ENCODE assay signal across 2 cellular contexts in the genomic region with DNA sequence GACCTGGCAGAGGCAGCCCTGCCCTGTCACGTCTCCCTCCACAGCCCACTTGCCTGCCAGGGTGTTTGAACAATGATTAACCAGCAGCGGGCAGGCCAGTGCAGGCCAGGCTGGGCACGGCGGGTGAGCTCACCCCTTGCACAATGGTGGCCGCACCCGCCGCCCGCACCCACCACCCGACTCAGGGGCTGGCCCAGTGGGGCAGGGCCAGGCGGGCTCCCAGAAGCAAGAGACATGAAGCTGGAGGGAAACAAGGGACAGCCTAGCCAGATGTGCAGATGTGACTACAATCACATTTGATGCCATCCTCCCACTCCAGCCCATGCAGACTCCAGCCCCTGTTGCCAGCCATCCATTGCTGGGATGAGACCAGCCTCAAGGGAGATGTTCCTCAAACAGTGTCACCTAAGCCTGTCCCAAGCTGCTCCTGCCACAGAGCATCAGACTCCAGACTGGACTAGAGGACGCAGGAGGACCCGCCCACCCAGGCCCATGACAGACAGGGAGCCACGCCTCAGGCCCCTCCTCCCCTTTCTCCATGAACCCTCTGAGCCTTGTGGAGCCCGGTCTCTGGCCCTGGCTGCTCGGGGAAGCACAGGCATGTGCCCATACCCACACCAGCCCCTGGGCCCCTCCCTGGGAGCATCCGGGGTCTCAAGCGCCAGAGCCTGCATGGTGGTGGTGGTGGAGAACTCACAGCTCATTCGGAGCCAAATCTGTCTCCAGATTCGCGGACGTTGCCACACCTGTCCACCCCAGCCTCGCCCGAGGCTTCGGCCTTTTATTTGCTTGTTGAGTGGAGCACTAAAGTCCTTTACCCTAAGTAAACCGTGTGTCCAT.
A peak's percentile ranks its signal among the peaks of the same experiment; 100 is the strongest.
TF ChIP-seq lines count a peak whose summit lies in the region.

No MANE protein-coding gene starts in this region.

TF ChIP-seq in GM12878, 131 proteins besides CTCF, POLR2A, EP300 and RAD21 (continued from another document):
- TF ChIP-seq ZBTB11 (CRISPR knock-in tag; IDR thresholded peaks at IDR 0.05) (no peak), CREM (IDR thresholded peaks at IDR 0.05; ENCODE audit: low read depth) (no peak), KAT2A (conservative IDR thresholded peaks at IDR 0.05; ENCODE audit: control insufficient read depth, low read depth, low read length) (no peak), HSF1 (IDR thresholded peaks at IDR 0.05; ENCODE audit: low read depth, low read length) (no peak), YBX1 (IDR thresholded peaks at IDR 0.05) (no peak), MLLT1 (IDR thresholded peaks at IDR 0.05) (no peak), TCF3 (IDR thresholded peaks at IDR 0.05; ENCODE audit: borderline replicate concordance, insufficient read depth, low read depth, low read length) (no peak), JUND (IDR thresholded peaks at IDR 0.05; ENCODE audit: low read depth, low read length) (no peak), SUZ12 (IDR thresholded peaks at IDR 0.05; ENCODE audit: unreplicated experiment) (no peak), ETV6 (conservative IDR thresholded peaks at IDR 0.05 in 1 of 2, IDR thresholded peaks at IDR 0.05 in 1 of 2; ENCODE audit: borderline replicate concordance in 1 of 2, low read depth in 1 of 2) (no peak), MYB (IDR thresholded peaks at IDR 0.05; ENCODE audit: borderline replicate concordance, low read depth, low read length) (no peak)

TF ChIP-seq in liver, 16 proteins besides CTCF, POLR2A, EP300 and RAD21 (continued from another document):
- TF ChIP-seq, protein P1, sequence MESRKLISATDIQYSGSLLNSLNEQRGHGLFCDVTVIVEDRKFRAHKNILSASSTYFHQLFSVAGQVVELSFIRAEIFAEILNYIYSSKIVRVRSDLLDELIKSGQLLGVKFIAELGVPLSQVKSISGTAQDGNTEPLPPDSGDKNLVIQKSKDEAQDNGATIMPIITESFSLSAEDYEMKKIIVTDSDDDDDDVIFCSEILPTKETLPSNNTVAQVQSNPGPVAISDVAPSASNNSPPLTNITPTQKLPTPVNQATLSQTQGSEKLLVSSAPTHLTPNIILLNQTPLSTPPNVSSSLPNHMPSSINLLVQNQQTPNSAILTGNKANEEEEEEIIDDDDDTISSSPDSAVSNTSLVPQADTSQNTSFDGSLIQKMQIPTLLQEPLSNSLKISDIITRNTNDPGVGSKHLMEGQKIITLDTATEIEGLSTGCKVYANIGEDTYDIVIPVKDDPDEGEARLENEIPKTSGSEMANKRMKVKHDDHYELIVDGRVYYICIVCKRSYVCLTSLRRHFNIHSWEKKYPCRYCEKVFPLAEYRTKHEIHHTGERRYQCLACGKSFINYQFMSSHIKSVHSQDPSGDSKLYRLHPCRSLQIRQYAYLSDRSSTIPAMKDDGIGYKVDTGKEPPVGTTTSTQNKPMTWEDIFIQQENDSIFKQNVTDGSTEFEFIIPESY (IDR thresholded peaks at IDR 0.05): peak; percentile 7
- no peak for TF ChIP-seq NR2F2 (IDR thresholded peaks at IDR 0.05)
- TF ChIP-seq HNF4A (conservative IDR thresholded peaks at IDR 0.05): peak; percentile 40 to 64
- TF ChIP-seq, protein P2, sequence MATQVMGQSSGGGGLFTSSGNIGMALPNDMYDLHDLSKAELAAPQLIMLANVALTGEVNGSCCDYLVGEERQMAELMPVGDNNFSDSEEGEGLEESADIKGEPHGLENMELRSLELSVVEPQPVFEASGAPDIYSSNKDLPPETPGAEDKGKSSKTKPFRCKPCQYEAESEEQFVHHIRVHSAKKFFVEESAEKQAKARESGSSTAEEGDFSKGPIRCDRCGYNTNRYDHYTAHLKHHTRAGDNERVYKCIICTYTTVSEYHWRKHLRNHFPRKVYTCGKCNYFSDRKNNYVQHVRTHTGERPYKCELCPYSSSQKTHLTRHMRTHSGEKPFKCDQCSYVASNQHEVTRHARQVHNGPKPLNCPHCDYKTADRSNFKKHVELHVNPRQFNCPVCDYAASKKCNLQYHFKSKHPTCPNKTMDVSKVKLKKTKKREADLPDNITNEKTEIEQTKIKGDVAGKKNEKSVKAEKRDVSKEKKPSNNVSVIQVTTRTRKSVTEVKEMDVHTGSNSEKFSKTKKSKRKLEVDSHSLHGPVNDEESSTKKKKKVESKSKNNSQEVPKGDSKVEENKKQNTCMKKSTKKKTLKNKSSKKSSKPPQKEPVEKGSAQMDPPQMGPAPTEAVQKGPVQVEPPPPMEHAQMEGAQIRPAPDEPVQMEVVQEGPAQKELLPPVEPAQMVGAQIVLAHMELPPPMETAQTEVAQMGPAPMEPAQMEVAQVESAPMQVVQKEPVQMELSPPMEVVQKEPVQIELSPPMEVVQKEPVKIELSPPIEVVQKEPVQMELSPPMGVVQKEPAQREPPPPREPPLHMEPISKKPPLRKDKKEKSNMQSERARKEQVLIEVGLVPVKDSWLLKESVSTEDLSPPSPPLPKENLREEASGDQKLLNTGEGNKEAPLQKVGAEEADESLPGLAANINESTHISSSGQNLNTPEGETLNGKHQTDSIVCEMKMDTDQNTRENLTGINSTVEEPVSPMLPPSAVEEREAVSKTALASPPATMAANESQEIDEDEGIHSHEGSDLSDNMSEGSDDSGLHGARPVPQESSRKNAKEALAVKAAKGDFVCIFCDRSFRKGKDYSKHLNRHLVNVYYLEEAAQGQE (IDR thresholded peaks at IDR 0.05): peak; percentile 40
- TF ChIP-seq YY1 (IDR thresholded peaks at IDR 0.05): peak; percentile 83
- TF ChIP-seq HNF4G (IDR thresholded peaks at IDR 0.05): peak; percentile 24
- peak; percentile 87 to 95 for TF ChIP-seq JUND (IDR thresholded peaks at IDR 0.05)
- peak; percentile 83 for TF ChIP-seq SP1 (IDR thresholded peaks at IDR 0.05)
- TF ChIP-seq, protein P3, sequence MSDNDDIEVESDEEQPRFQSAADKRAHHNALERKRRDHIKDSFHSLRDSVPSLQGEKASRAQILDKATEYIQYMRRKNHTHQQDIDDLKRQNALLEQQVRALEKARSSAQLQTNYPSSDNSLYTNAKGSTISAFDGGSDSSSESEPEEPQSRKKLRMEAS (IDR thresholded peaks at IDR 0.05): peak; percentile 57
- peak; percentile 27 to 84 for TF ChIP-seq RXRA (IDR thresholded peaks at IDR 0.05)
- peak; percentile 43 for TF ChIP-seq FOXA2 (IDR thresholded peaks at IDR 0.05)
- peak; percentile 3 for TF ChIP-seq TAF1 (conservative IDR thresholded peaks at IDR 0.05)
